ENCODE assay signal across 6 cellular contexts in the genomic region with DNA sequence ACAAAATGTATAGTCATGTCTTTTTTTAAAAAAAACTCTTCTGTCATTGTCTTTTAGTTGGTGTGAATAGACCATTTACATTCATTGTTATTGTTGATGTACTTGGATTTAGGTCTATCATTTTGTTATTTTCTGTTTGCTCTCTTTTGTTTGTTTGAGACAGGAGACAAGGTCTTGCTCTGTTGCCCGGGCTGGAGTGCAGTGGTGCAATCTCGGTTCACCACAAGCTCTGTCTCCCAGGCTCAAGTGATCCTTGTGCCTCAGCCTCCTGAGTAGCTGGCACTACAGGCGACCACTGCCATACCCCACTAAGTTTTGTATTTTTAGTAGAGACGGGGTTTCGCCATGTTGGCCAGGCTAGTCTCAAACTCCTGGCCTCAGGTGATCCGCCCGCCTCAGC. TPM values are rescaled to one million over a fixed set of nuclear protein-coding genes. Genes with fewer than 3 reads are reported as not detected.
DNase-seq lines count a peak whose midpoint lies in the region; ATAC-seq, FAIRE-seq and TF ChIP-seq lines count a peak whose summit lies in the region.
"Not testable (repeated sequence)": the region's sequence is repeated elsewhere in the genome, so short reads cannot be mapped to it uniquely, and the experiment has no call there.

No MANE protein-coding gene starts in this region.

- not testable (repeated sequence) for H3K9me1 ChIP-seq in K562 (ENCODE audit: control insufficient read depth, insufficient read depth, low read length)

- TF ChIP-seq POLR2A in K562 (conservative IDR thresholded peaks at IDR 0.05); HepG2 (IDR thresholded peaks at IDR 0.05; ENCODE audit: insufficient read depth in 1 of 2, low read depth in 2 of 2, low read length in 2 of 2); stomach (IDR thresholded peaks at IDR 0.05): not testable (repeated sequence)

- DNase-seq in K562 (ENCODE audit: extremely low read depth in 1 of 4, low spot score in 3 of 4); HepG2 (ENCODE audit: low spot score); nephron progenitor cell: not testable (repeated sequence)
- DNase-seq in mesenteric fat pad (ENCODE audit: low spot score) (peak; percentile 33), osteocyte (ENCODE audit: extremely low spot score, unreplicated experiment) (peak; percentile 19), stomach (peak; percentile 11)

- H3K27ac ChIP-seq in K562 (ENCODE audit: extremely low read depth, low read depth, low read length); HepG2 (ENCODE audit: extremely low read length, insufficient read depth, low read length); stomach: not testable (repeated sequence)

- POLR2A ChIA-PET in K562 (lab: Yijun Ruan, JAX); HepG2 (lab: Yijun Ruan, JAX): not testable (repeated sequence)

- not testable (repeated sequence) for BruUV-seq in K562 (replicated peaks; lab: Mats Ljungman, UMichigan); HepG2 (replicated peaks; lab: Mats Ljungman, UMichigan)

- H3K4me2 ChIP-seq in K562 (ENCODE audit: insufficient read depth, low read length); HepG2 (ENCODE audit: low read depth, low read length): not testable (repeated sequence)

- H3K9ac ChIP-seq in K562 (ENCODE audit: insufficient read depth in 1 of 2, low read depth in 2 of 2, low read length in 2 of 2); HepG2 (ENCODE audit: insufficient read depth, low read depth, low read length): not testable (repeated sequence)

- not testable (repeated sequence) for H3K4me1 ChIP-seq in K562 (replicated peaks in 1 of 2; ENCODE audit: control insufficient read depth in 2 of 2, insufficient read depth in 2 of 2, low read length in 2 of 2); stomach
- peaks cover 14% of the 10 kb centered on the region for H3K4me1 ChIP-seq in HepG2 (ENCODE audit: insufficient read depth, low read length)

- not testable (repeated sequence) for H4K20me1 ChIP-seq in K562 (replicated peaks; ENCODE audit: control insufficient read depth, insufficient read depth, low read length); HepG2 (ENCODE audit: insufficient read depth, low read length)

- CTCF ChIA-PET in K562 (lab: Yijun Ruan, JAX; ENCODE audit: low intra/inter-chr PET ratio); HepG2 (lab: Yijun Ruan, JAX; ENCODE audit: low intra/inter-chr PET ratio, low total read pairs): not testable (repeated sequence)

- ATAC-seq in K562 = not testable (repeated sequence)
- ATAC-seq in HepG2 = peak; percentile 70

- H3K4me1 Mint-ChIP-seq in nephron progenitor cell; osteocyte (ENCODE audit: unreplicated experiment): not testable (repeated sequence)

- not testable (repeated sequence) for TF ChIP-seq RAD21 in K562 (CRISPR knock-in tag; conservative IDR thresholded peaks at IDR 0.05 in 1 of 2, IDR thresholded peaks at IDR 0.05 in 1 of 2); HepG2 (CRISPR knock-in tag; IDR thresholded peaks at IDR 0.05)

- TF ChIP-seq EP300 in K562 (IDR thresholded peaks at IDR 0.05; ENCODE audit: low read length); HepG2 (IDR thresholded peaks at IDR 0.05; ENCODE audit: low read depth in 2 of 2, low read length in 2 of 2); HepG2 (CRISPR knock-in tag; IDR thresholded peaks at IDR 0.05; ENCODE audit: borderline replicate concordance); stomach (IDR thresholded peaks at IDR 0.05): not testable (repeated sequence)

- not testable (repeated sequence) for FAIRE-seq in K562 (lab: Jason Lieb, UNC); HepG2 (lab: Jason Lieb, UNC)

- H3K4me3 ChIP-seq in K562; HepG2 (replicated peaks in 1 of 3; ENCODE audit: insufficient read depth in 1 of 3, low read depth in 2 of 3, low read length in 3 of 3); stomach: not testable (repeated sequence)

- H3K36me3 Mint-ChIP-seq in nephron progenitor cell (ENCODE audit: low read depth) (peaks cover 90% of the 10 kb centered on the region), osteocyte (ENCODE audit: unreplicated experiment) (peaks cover 41% of the 10 kb centered on the region)

- not testable (repeated sequence) for H3K9me3 ChIP-seq in K562 (replicated peaks; ENCODE audit: control insufficient read depth, insufficient read depth, low read depth, low read length); HepG2 (ENCODE audit: low read length)
- H3K9me3 ChIP-seq in stomach = peaks cover 0 to 13% (median 0%) of the 10 kb centered on the region in 4 donors

- not testable (repeated sequence) for H3K27me3 ChIP-seq in K562 (ENCODE audit: control insufficient read depth in 2 of 2, insufficient read depth in 2 of 2, low read length in 2 of 2); HepG2 (ENCODE audit: control insufficient read depth in 1 of 2, insufficient read depth in 2 of 2, low read length in 2 of 2); stomach

- not testable (repeated sequence) for H3K36me3 ChIP-seq in K562 (ENCODE audit: control insufficient read depth, insufficient read depth, low read length); HepG2 (replicated peaks in 1 of 2; ENCODE audit: control insufficient read depth in 1 of 2, insufficient read depth in 2 of 2, low read length in 2 of 2)
- H3K36me3 ChIP-seq in stomach = peaks cover 0 to 75% (median 63%) of the 10 kb centered on the region in 4 donors

- H3K79me2 ChIP-seq in K562 (ENCODE audit: control insufficient read depth, insufficient read depth, low read length); HepG2 (ENCODE audit: insufficient read depth, low read length): not testable (repeated sequence)

- in situ Hi-C loops in K562 (cut with MboI); HepG2 (cut with HindIII; ENCODE audit: extremely low pct_ligation_motif_present, low pct_unique_long_range_greater_than_20kb): not testable (repeated sequence)

- not testable (repeated sequence) for H3K4me3 Mint-ChIP-seq in nephron progenitor cell; osteocyte (ENCODE audit: unreplicated experiment)

- not testable (repeated sequence) for H3K27me3 Mint-ChIP-seq in nephron progenitor cell (ENCODE audit: low read depth, poor library complexity); osteocyte (ENCODE audit: unreplicated experiment)

- H2AFZ ChIP-seq in K562 (ENCODE audit: low read depth, low read length); HepG2 (ENCODE audit: low read length): not testable (repeated sequence)

- H3K27ac Mint-ChIP-seq in nephron progenitor cell = peak overlapping the region; percentile 80
- not testable (repeated sequence) for H3K27ac Mint-ChIP-seq in osteocyte (ENCODE audit: unreplicated experiment)

- not testable (repeated sequence) for TF ChIP-seq CTCF in K562 (IDR thresholded peaks at IDR 0.05 in 2 of 3, conservative IDR thresholded peaks at IDR 0.05 in 1 of 3; ENCODE audit: insufficient read depth in 2 of 3, low read depth in 1 of 3, low read length in 3 of 3); HepG2 (CRISPR knock-in tag; IDR thresholded peaks at IDR 0.05); nephron progenitor cell (IDR thresholded peaks at IDR 0.05); osteocyte (IDR thresholded peaks at IDR 0.05); stomach (IDR thresholded peaks at IDR 0.05)

- H3K9me3 Mint-ChIP-seq in nephron progenitor cell (peaks cover 37% of the 10 kb centered on the region), osteocyte (ENCODE audit: unreplicated experiment) (peaks cover 13% of the 10 kb centered on the region)

- WGBS in K562 (ENCODE audit: insufficient coverage, low coverage, missing lambda C conversion rate) = 84% methylated on average over 7 of the region's 7 CpGs
- 77% methylated on average over 7 of the region's 7 CpGs for WGBS in HepG2 (ENCODE audit: low lambda C conversion rate)
- whole genome bisulfite sequencing in stomach, 5 donors = 95 to 99% (median 98%) methylated on average over 7 of the region's 7 CpGs

- intact Hi-C loops in K562 (cut with micrococcal nuclease); HepG2 (cut with micrococcal nuclease; ENCODE audit: unreplicated experiment); stomach (cut with DNase I; ENCODE audit: low total_unique reads): not testable (repeated sequence)

RNA-seq across cellular contexts. Expression of gene RABGEF1, which starts 23.9 kb away (rescaled TPM):
- total RNA-seq in K562 (2011; cell fraction: chromatin; rRNA removed; ENCODE audit: low replicate concordance) = 18.1 and 28.8 TPM in 2 replicates
- total RNA-seq in K562 (2011; cell fraction: nucleolus; rRNA removed) = 14.2 and 14.7 TPM in 2 replicates
- 16.9 TPM in 2 replicates for total RNA-seq in K562 (2011; cell fraction: nucleoplasm; rRNA removed)
- 13.1 and 18.6 TPM in 2 replicates for total RNA-seq in K562 (2014; rRNA removed)
- total RNA-seq in K562 (2014; rRNA removed; fragmentation: Illumina TruSeq; extraction: Trizol) = 20.5 and 24.0 TPM in 2 replicates
- 21.4 and 22.8 TPM in 2 replicates for total RNA-seq in K562 (2015; rRNA removed; fragmentation: Illumina TruSeq; extraction: Trizol)
- 18.2 and 20.7 TPM in 2 replicates for total RNA-seq in K562 (2021)
- polyA plus RNA-seq in K562 (2011; rRNA removed) = 21.1 and 27.4 TPM in 2 replicates
- polyA plus RNA-seq in K562 (2011; cell fraction: cytosol; rRNA removed) = 17.3 and 26.0 TPM in 2 replicates
- 18.6 and 24.6 TPM in 2 replicates for polyA plus RNA-seq in K562 (2011; cell fraction: nucleus; rRNA removed)
- 16.3 and 17.0 TPM in 2 replicates for polyA plus RNA-seq in K562 (2012)
- 23.7 and 29.3 TPM in 2 replicates for polyA plus RNA-seq in K562 (2014; fragmentation: Illumina TruSeq; extraction: Trizol)
- polyA plus RNA-seq in K562 (2014; fragmentation: Nextera tagmentation; extraction: Ambion mirVana) = 10 to 100 TPM in 1 of 2 experiments, 1 to 10 TPM in 1; 7.0 to 11.5 TPM
- polyA plus RNA-seq in K562 (2014; rRNA removed) = 15.1 and 16.3 TPM in 2 replicates
- 27.8 and 44.4 TPM in 2 replicates for polyA minus RNA-seq in K562 (2011; rRNA and poly(A)+ RNA removed)
- 9.0 and 18.9 TPM in 2 replicates for polyA minus RNA-seq in K562 (2011; cell fraction: cytosol; rRNA and poly(A)+ RNA removed)
- polyA minus RNA-seq in K562 (2011; cell fraction: nucleus; rRNA and poly(A)+ RNA removed) = 9.8 and 10.8 TPM in 2 replicates
- total RNA-seq in HepG2 (2016; rRNA removed; fragmentation: Illumina TruSeq; extraction: Trizol) = 22.7 and 27.5 TPM in 2 replicates
- total RNA-seq in HepG2 (2016; cell fraction: cytosol; rRNA removed; fragmentation: Illumina TruSeq; extraction: Trizol; ENCODE audit: low read depth) = 19.8 and 21.2 TPM in 2 replicates
- total RNA-seq in HepG2 (2016; cell fraction: insoluble cytoplasmic fraction; rRNA removed; fragmentation: Illumina TruSeq; extraction: Trizol) = 21.5 and 25.3 TPM in 2 replicates
- 14.1 and 14.9 TPM in 2 replicates for total RNA-seq in HepG2 (2016; cell fraction: membrane; rRNA removed; fragmentation: Illumina TruSeq; extraction: Trizol)
- 16.2 and 18.3 TPM in 2 replicates for total RNA-seq in HepG2 (2016; cell fraction: nucleus; rRNA removed; fragmentation: Illumina TruSeq; extraction: Trizol)
- polyA plus RNA-seq in HepG2 (2011; rRNA removed) = 30.3 and 35.3 TPM in 2 replicates
- 18.9 and 20.5 TPM in 2 replicates for polyA plus RNA-seq in HepG2 (2011; cell fraction: cytosol; rRNA removed)
- 24.9 and 25.4 TPM in 2 replicates for polyA plus RNA-seq in HepG2 (2011; cell fraction: nucleus; rRNA removed)
- polyA plus RNA-seq in HepG2 (2012) = 19.6 and 25.6 TPM in 2 replicates
- 1.3 and 2.0 TPM in 2 replicates for polyA plus RNA-seq in HepG2 (2016; cell fraction: cytosol; fragmentation: Illumina TruSeq; extraction: Trizol; ENCODE audit: low read depth)
- 22.9 and 25.3 TPM in 2 replicates for polyA plus RNA-seq in HepG2 (2016; cell fraction: insoluble cytoplasmic fraction; fragmentation: Illumina TruSeq; extraction: Trizol; ENCODE audit: low read depth)
- polyA plus RNA-seq in HepG2 (2016; cell fraction: membrane; fragmentation: Illumina TruSeq; extraction: Trizol; ENCODE audit: low read depth) = 3.9 and 4.5 TPM in 2 replicates
- polyA plus RNA-seq in HepG2 (2016; cell fraction: nucleus; fragmentation: Illumina TruSeq; extraction: Trizol; ENCODE audit: insufficient read depth, low read depth) = 26.8 and 27.2 TPM in 2 replicates
- 43.3 and 66.9 TPM in 2 replicates for polyA minus RNA-seq in HepG2 (2011; rRNA and poly(A)+ RNA removed; ENCODE audit: low replicate concordance)
- polyA minus RNA-seq in HepG2 (2011; cell fraction: cytosol; rRNA and poly(A)+ RNA removed) = 15.5 and 21.7 TPM in 2 replicates
- polyA minus RNA-seq in HepG2 (2011; cell fraction: nucleus; rRNA and poly(A)+ RNA removed) = 19.7 and 26.4 TPM in 2 replicates
- total RNA-seq in mesenteric fat pad = 41.1 TPM
- 25.3 and 25.9 TPM in 2 replicates for total RNA-seq in osteocyte
- 10 to 100 TPM; 12.2 to 61.6 (median 26.8) TPM for total RNA-seq in stomach
- polyA plus RNA-seq in stomach = 10 to 100 TPM; 10.1 to 16.2 (median 10.8) TPM
